ENCODE assay signal across 12 cellular contexts in the genomic region with DNA sequence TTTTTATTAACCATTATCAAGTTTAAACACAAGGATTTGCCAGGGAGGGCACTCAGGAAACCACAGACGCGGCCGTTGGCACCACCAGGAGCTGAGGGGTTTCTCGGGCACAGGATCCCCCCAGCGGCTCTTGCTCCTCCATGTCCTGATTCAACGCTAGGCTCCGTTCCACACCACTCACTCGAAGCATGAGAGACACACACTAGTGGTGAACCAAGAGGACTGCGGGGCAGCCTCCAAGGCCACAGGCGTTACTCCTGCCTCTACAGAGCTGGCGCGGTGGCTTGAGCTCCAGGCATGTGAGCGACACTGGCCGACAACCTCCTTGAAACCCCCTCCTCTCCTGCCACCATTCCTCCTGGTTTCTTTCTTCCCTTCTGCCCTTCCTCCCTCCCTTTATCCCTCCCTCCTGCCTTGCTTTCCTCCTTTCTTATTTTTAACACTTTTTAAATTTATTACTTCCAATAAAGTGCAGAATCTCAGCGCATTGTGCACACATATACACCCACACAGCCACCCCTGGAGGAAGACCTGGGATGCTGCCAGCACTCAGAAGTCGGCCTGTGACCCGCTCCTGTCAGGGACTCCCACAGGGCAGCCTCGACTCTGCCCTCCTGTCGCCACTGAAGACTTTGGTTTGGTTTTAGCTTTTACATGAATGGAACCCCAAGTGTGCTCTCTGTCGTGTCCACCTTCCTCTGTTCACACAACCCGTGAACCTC. TPM values are rescaled to one million over a fixed set of nuclear protein-coding genes. Genes with fewer than 3 reads are reported as not detected.
A peak's percentile ranks its signal among the peaks of the same experiment; 100 is the strongest.
DNase-seq lines count a peak whose midpoint lies in the region; ATAC-seq and TF ChIP-seq lines count a peak whose summit lies in the region.
"Had no signal": no experiment of that assay in that cellular context is flagged by ENCODE, and none has a peak within 500 bp of the region (broad histone marks: within the 10 kb centered on the region; RNA-seq: fewer than 3 reads in every experiment).

No MANE protein-coding gene starts in this region.

- no peak overlapping the region for H3K4me2 ChIP-seq in smooth muscle cell

- POLR2A ChIA-PET in activated CD4-positive, alpha-beta T cell treated with anti-CD3 and anti-CD28 coated beads, Interleukin-2, amount 10 ng/mL, durations not matched to agents 7 days and 5 days (lab: Charles Lee) = no interaction called here

- no peak overlapping the region for H3K9ac ChIP-seq in smooth muscle cell (ENCODE audit: low read depth)

- 93% methylated on average over 21 of the region's 21 CpGs for WGBS in smooth muscle cell (ENCODE audit: low lambda C conversion rate)

- H3K27me3 ChIP-seq in foreskin keratinocyte (no peaks in the 10 kb centered on the region), smooth muscle cell (ENCODE audit: low read depth) (no peaks in the 10 kb centered on the region)
- H3K27me3 ChIP-seq: ascending aorta had no signal

- H3K4me1 Mint-ChIP-seq in activated CD4-positive, alpha-beta T cell treated with anti-CD3 and anti-CD28 coated beads, Interleukin-2, amount 10 ng/mL, durations not matched to agents 7 days and 5 days = peaks cover 24% of the 10 kb centered on the region
- H3K4me1 Mint-ChIP-seq in stimulated activated naive B cell treated with anti-CD40 and anti-IgM and Interleukin-4, amounts not matched to agents 10 μg/mL and 1 μg/mL and 100 μg/mL, for 72 hours = peaks cover 21 to 31% of the 10 kb centered on the region in 2 donors

- H3K4me3 Mint-ChIP-seq in activated CD4-positive, alpha-beta T cell treated with anti-CD3 and anti-CD28 coated beads, Interleukin-2, amount 10 ng/mL, durations not matched to agents 7 days and 5 days = no peak overlapping the region
- H3K4me3 Mint-ChIP-seq in stimulated activated naive B cell treated with anti-CD40 and anti-IgM and Interleukin-4, amounts not matched to agents 10 μg/mL and 1 μg/mL and 100 μg/mL, for 72 hours = no peak overlapping the region

- peaks cover 43% of the 10 kb centered on the region for H4K20me1 ChIP-seq in smooth muscle cell (ENCODE audit: low read depth)

- H3K27ac ChIP-seq in foreskin keratinocyte = no peak overlapping the region
- H3K27ac ChIP-seq in smooth muscle cell (ENCODE audit: low read depth) = no peak overlapping the region
- H3K27ac ChIP-seq: ascending aorta, SK-N-MC had no signal

- in situ Hi-C loops in SK-MEL-5 (cut with HindIII; ENCODE audit: low pct_unique_long_range_greater_than_20kb, low sequenced_read_pairs) = no loop called here
- in situ Hi-C loops in ACHN (cut with HindIII; ENCODE audit: low pct_ligation_motif_present, low pct_unique_long_range_greater_than_20kb, low sequenced_read_pairs) = no loop called here

- no peaks in the 10 kb centered on the region for H3K27me3 Mint-ChIP-seq in activated CD4-positive, alpha-beta T cell treated with anti-CD3 and anti-CD28 coated beads, Interleukin-2, amount 10 ng/mL, durations not matched to agents 7 days and 5 days
- H3K27me3 Mint-ChIP-seq in stimulated activated naive B cell treated with anti-CD40 and anti-IgM and Interleukin-4, amounts not matched to agents 10 μg/mL and 1 μg/mL and 100 μg/mL, for 72 hours = no peaks in the 10 kb centered on the region

- no peaks in the 10 kb centered on the region for H3K36me3 ChIP-seq in smooth muscle cell (ENCODE audit: low read depth)

- peaks cover 35% of the 10 kb centered on the region for H3K79me2 ChIP-seq in smooth muscle cell (ENCODE audit: low read depth)

- peaks cover 65% of the 10 kb centered on the region for H3K36me3 Mint-ChIP-seq in activated CD4-positive, alpha-beta T cell treated with anti-CD3 and anti-CD28 coated beads, Interleukin-2, amount 10 ng/mL, durations not matched to agents 7 days and 5 days (ENCODE audit: low read depth)
- peaks cover 45 to 81% of the 10 kb centered on the region in 2 donors for H3K36me3 Mint-ChIP-seq in stimulated activated naive B cell treated with anti-CD40 and anti-IgM and Interleukin-4, amounts not matched to agents 10 μg/mL and 1 μg/mL and 100 μg/mL, for 72 hours

- H3K27ac Mint-ChIP-seq in activated CD4-positive, alpha-beta T cell treated with anti-CD3 and anti-CD28 coated beads, Interleukin-2, amount 10 ng/mL, durations not matched to agents 7 days and 5 days = peak overlapping the region; percentile 48
- H3K27ac Mint-ChIP-seq in stimulated activated naive B cell treated with anti-CD40 and anti-IgM and Interleukin-4, amounts not matched to agents 10 μg/mL and 1 μg/mL and 100 μg/mL, for 72 hours = peak overlapping the region; percentile 56

- no peak overlapping the region for H3K4me3 ChIP-seq in smooth muscle cell
- H3K4me3 ChIP-seq: ascending aorta, SK-N-MC had no signal

- no peak overlapping the region for H2AFZ ChIP-seq in smooth muscle cell (ENCODE audit: low read depth)

- CTCF ChIA-PET in activated CD4-positive, alpha-beta T cell treated with anti-CD3 and anti-CD28 coated beads, Interleukin-2, amount 10 ng/mL, durations not matched to agents 7 days and 5 days (lab: Charles Lee) = interaction anchor here (0.9 to 1.3 kb wide), 2 partner anchors 15 to 17 kb away, joined by 3 to 5 read pairs; no protein-coding TSS in a partner anchor

- TF ChIP-seq CTCF in foreskin keratinocyte (conservative IDR thresholded peaks at IDR 0.05) = peak; percentile 2
- no peak for TF ChIP-seq CTCF in smooth muscle cell (IDR thresholded peaks at IDR 0.05; ENCODE audit: borderline replicate concordance, insufficient read depth, poor library complexity, severe bottlenecking)

- H3K9me3 ChIP-seq in smooth muscle cell (replicated peaks; ENCODE audit: low read depth) = no peaks in the 10 kb centered on the region
- H3K9me3 ChIP-seq: ascending aorta had no signal

- ATAC-seq in foreskin keratinocyte = no peak
- ATAC-seq in stimulated activated naive B cell treated with anti-CD40 and anti-IgM and Interleukin-4, amounts not matched to agents 10 μg/mL and 1 μg/mL and 100 μg/mL, for 72 hours (replicated peaks) = peak; percentile 38 to 42

- H3K9me3 Mint-ChIP-seq in activated CD4-positive, alpha-beta T cell treated with anti-CD3 and anti-CD28 coated beads, Interleukin-2, amount 10 ng/mL, durations not matched to agents 7 days and 5 days = peaks cover 12% of the 10 kb centered on the region
- peaks cover 7 to 8% of the 10 kb centered on the region in 2 donors for H3K9me3 Mint-ChIP-seq in stimulated activated naive B cell treated with anti-CD40 and anti-IgM and Interleukin-4, amounts not matched to agents 10 μg/mL and 1 μg/mL and 100 μg/mL, for 72 hours

- peaks cover 16% of the 10 kb centered on the region for H3K4me1 ChIP-seq in foreskin keratinocyte
- H3K4me1 ChIP-seq in smooth muscle cell (ENCODE audit: low read depth) = peaks cover 4% of the 10 kb centered on the region

- H3F3A ChIP-seq in smooth muscle cell (ENCODE audit: low read depth) = peaks cover 5% of the 10 kb centered on the region

- DNase-seq in activated CD4-positive, alpha-beta T cell treated with anti-CD3 and anti-CD28 coated beads, Interleukin-2, amount 10 ng/mL, durations not matched to agents 7 days and 5 days = no peak
- no peak for DNase-seq in activated CD4-positive, alpha-beta T cell treated with anti-CD3 and anti-CD28 coated beads, Interleukin-2, amount 50 U/mL, for 4 hours
- DNase-seq in SK-MEL-5 (ENCODE audit: low read depth, low spot score) (peak; percentile 17), foreskin keratinocyte (no peak), smooth muscle cell (lab: John Stamatoyannopoulos, UW; ENCODE audit: unreplicated experiment) (no peak), ACHN (no peak), AG08396 (ENCODE audit: low spot score) (no peak)
- DNase-seq in stimulated activated naive B cell treated with anti-CD40 and anti-IgM and Interleukin-4, amounts not matched to agents 10 μg/mL and 1 μg/mL and 100 μg/mL, for 72 hours = no peak
- DNase-seq: activated CD8-positive, alpha-beta memory T cell treated with anti-CD3 and anti-CD28 coated beads for 24 hours; NCI-H226 had no signal

RNA-seq across cellular contexts. Expression of a gene that starts 21.7 kb away (rescaled TPM):
- total RNA-seq in activated CD4-positive, alpha-beta T cell treated with anti-CD3 and anti-CD28 coated beads, Interleukin-2, amount 10 ng/mL, durations not matched to agents 7 days and 5 days = 10 to 100 TPM; 86.4 to 92.1 TPM
- total RNA-seq in SK-MEL-5 (2014; rRNA removed; shearing (Covaris generic)) = 412 and 442 TPM in 2 replicates
- 250 and 325 TPM in 2 replicates for polyA plus RNA-seq in SK-MEL-5 (2015; cell fraction: cytosol; rRNA removed)
- 49.2 and 54.4 TPM in 2 replicates for polyA plus RNA-seq in SK-MEL-5 (2015; cell fraction: nucleus; rRNA removed)
- 107 and 119 TPM in 2 replicates for total RNA-seq in foreskin keratinocyte
- 116 and 118 TPM in 2 replicates for polyA plus RNA-seq in foreskin keratinocyte
- 145 and 177 TPM in 2 replicates for total RNA-seq in smooth muscle cell
- polyA plus RNA-seq in smooth muscle cell = 89.8 and 93.3 TPM in 2 replicates
